1 cellular context compared by ENCODE assay signal in genomic region chr7:156402255-156402654, GRCh38.
TF ChIP-seq lines count a peak whose summit lies in the region.

No MANE protein-coding gene starts in this region.

TF ChIP-seq in K562, 482 proteins besides CTCF, POLR2A, EP300 and RAD21 (continued from another document and continues in another):
- TF ChIP-seq, protein P1, sequence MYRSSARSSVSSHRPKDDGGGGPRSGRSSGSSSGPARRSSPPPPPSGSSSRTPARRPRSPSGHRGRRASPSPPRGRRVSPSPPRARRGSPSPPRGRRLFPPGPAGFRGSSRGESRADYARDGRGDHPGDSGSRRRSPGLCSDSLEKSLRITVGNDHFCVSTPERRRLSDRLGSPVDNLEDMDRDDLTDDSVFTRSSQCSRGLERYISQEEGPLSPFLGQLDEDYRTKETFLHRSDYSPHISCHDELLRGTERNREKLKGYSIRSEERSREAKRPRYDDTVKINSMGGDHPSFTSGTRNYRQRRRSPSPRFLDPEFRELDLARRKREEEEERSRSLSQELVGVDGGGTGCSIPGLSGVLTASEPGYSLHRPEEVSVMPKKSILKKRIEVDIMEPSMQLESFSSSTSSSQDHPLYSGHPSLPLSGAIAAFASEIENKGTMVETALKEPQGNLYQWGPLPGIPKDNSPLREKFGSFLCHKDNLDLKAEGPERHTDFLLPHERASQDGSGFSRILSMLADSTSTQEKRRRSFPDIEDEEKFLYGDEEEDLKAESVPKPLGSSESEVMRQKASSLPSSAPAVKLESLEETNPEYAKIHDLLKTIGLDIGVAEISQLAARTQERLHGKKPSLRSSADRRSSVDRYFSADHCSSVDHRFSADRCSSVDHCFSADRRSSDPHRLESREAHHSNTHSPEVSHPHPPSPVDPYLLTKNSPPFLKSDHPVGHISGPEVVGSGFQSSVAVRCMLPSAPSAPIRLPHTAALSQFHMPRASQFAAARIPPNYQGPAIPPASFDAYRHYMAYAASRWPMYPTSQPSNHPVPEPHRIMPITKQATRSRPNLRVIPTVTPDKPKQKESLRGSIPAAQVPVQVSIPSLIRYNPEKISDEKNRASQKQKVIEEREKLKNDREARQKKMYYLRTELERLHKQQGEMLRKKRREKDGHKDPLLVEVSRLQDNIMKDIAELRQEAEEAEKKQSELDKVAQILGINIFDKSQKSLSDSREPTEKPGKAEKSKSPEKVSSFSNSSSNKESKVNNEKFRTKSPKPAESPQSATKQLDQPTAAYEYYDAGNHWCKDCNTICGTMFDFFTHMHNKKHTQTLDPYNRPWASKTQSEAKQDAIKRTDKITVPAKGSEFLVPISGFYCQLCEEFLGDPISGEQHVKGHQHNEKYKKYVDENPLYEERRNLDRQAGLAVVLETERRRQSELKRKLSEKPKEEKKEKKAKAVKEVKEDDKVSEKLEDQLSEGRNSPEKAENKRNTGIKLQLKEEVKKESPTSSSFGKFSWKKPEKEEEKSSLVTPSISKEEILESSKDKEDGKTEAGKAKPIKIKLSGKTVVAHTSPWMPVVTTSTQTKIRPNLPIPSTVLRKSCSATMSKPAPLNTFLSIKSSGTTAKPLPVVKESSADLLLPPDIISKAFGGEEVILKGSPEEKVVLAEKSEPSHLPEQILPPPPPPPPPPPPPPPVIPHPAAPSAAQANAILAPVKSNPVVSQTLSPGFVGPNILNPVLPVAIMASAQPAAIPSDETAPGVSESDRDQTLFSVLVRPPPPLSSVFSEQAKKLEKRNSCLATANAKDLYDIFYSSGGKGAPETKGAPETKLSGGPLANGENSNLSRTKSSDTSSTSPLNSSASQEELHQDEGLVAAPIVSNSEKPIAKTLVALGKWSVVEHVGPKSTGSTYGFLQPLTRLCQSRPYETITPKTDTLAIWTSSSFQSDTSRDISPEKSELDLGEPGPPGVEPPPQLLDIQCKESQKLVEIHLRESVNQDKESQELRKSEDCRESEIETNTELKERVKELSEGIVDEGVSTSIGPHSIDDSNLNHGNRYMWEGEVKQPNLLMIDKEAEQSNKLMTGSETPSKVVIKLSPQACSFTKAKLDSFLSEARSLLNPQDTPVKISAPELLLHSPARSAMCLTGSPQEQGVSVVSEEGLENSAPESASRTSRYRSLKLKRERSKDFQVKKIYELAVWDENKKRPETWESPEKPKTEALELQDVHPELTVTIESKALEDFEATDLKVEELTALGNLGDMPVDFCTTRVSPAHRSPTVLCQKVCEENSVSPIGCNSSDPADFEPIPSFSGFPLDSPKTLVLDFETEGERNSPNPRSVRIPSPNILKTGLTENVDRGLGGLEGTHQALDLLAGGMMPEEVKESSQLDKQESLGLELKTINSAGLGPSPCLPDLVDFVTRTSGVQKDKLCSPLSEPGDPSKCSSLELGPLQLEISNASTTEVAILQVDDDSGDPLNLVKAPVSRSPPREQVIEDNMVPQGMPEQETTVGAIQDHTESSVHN (IDR thresholded peaks at IDR 0.05; ENCODE audit: borderline replicate concordance in 1 of 2, low read depth in 1 of 2) = no peak
- TF ChIP-seq POLR3A (IDR thresholded peaks at IDR 0.05; ENCODE audit: borderline replicate concordance, extremely low read depth, insufficient read depth, insufficient read length) (no peak), SP2 (IDR thresholded peaks at IDR 0.05; ENCODE audit: extremely low read depth, low read depth, low read length, poor library complexity, severe bottlenecking) (no peak), ZNF311 (CRISPR knock-in tag; IDR thresholded peaks at IDR 0.05) (no peak), ZNF589 (CRISPR knock-in tag; IDR thresholded peaks at IDR 0.05; ENCODE audit: low read depth) (0 out of 2 replicates have a peak, but pooled peaks have one; percentile 56), MEF2D (tag; conservative IDR thresholded peaks at IDR 0.05; ENCODE audit: low read depth) (no peak; the same call in 1 of the 2 replicates), HCFC1 (IDR thresholded peaks at IDR 0.05; ENCODE audit: low read depth, low read length) (peak; percentile 81), NUFIP1 (IDR thresholded peaks at IDR 0.05; ENCODE audit: partially characterized antibody) (no peak), CC2D1A (IDR thresholded peaks at IDR 0.05) (no peak), ZFP91 (CRISPR knock-in tag; IDR thresholded peaks at IDR 0.05) (no peak), BRCA1 (IDR thresholded peaks at IDR 0.05) (no peak), BRCA1 (CRISPR knock-in tag; IDR thresholded peaks at IDR 0.05) (no peak), RBM14 (IDR thresholded peaks at IDR 0.05; ENCODE audit: borderline replicate concordance, insufficient read depth, low read depth, low read length) (no peak), ZNF766 (CRISPR knock-in tag; conservative IDR thresholded peaks at IDR 0.05) (peak; percentile 82; the same call in 1 of the 2 replicates), CBFA2T2 (conservative IDR thresholded peaks at IDR 0.05) (no peak), SNRNP70 (optimal IDR thresholded peaks at IDR 0.05; ENCODE audit: low read depth, low read length) (no peak), NR4A1 (CRISPR knock-in tag; IDR thresholded peaks at IDR 0.05) (peak; percentile 71; the same call in 1 of the 2 replicates), NR4A1 (tag; IDR thresholded peaks at IDR 0.05) (peak; percentile 72; the same call in 1 of the 2 replicates), KLF13 (tag; IDR thresholded peaks at IDR 0.05; ENCODE audit: borderline replicate concordance, low read depth) (no peak), E2F4 (CRISPR knock-in tag; IDR thresholded peaks at IDR 0.05; ENCODE audit: low read depth) (no peak), DIDO1 (tag; IDR thresholded peaks at IDR 0.05; ENCODE audit: low read depth) (peak; percentile 77; the same call in 1 of the 2 replicates), HNRNPLL (IDR thresholded peaks at IDR 0.05; ENCODE audit: low read depth, low read length, poor library complexity, severe bottlenecking) (no peak), TBL1XR1 (IDR thresholded peaks at IDR 0.05; ENCODE audit: low read length in 2 of 2) (no peak), HDAC8 (tag; IDR thresholded peaks at IDR 0.05) (peak; percentile 85), STAT5A (IDR thresholded peaks at IDR 0.05; ENCODE audit: borderline replicate concordance, low read length) (no peak), ZNF444 (CRISPR knock-in tag; IDR thresholded peaks at IDR 0.05) (no peak), CTBP1 (IDR thresholded peaks at IDR 0.05; ENCODE audit: borderline replicate concordance) (peak; percentile 29; the same call in 1 of the 2 replicates), ZNF584 (CRISPR knock-in tag; IDR thresholded peaks at IDR 0.05; ENCODE audit: low read depth) (peak; percentile 83), EZH2 (IDR thresholded peaks at IDR 0.05; ENCODE audit: borderline replicate concordance, low read depth, low read length) (no peak), NFXL1 (CRISPR knock-in tag; IDR thresholded peaks at IDR 0.05) (no peak), ZBTB17 (CRISPR knock-in tag; IDR thresholded peaks at IDR 0.05) (peak; percentile 92), BRD4 (IDR thresholded peaks at IDR 0.05) (no peak), NFIC (IDR thresholded peaks at IDR 0.05) (no peak), MCM2 (IDR thresholded peaks at IDR 0.05; ENCODE audit: low read depth) (no peak), JUND (IDR thresholded peaks at IDR 0.05; ENCODE audit: borderline replicate concordance, low read depth, low read length) (peak; percentile 42; the same call in 1 of the 2 replicates), JUND (tag; IDR thresholded peaks at IDR 0.05; ENCODE audit: borderline replicate concordance, low read depth, low read length) (peak; percentile 27; the same call in 2 of the 3 replicates), SMARCC2 (IDR thresholded peaks at IDR 0.05; ENCODE audit: low read depth) (no peak), MEIS2 (IDR thresholded peaks at IDR 0.05; ENCODE audit: partially characterized antibody) (no peak), SFPQ (IDR thresholded peaks at IDR 0.05; ENCODE audit: low read depth, low read length) (no peak), ARID3B (CRISPR knock-in tag; IDR thresholded peaks at IDR 0.05; ENCODE audit: borderline replicate concordance) (no peak), ERF (CRISPR knock-in tag; IDR thresholded peaks at IDR 0.05) (no peak), CSDE1 (IDR thresholded peaks at IDR 0.05) (no peak), TGIF2 (CRISPR knock-in tag; IDR thresholded peaks at IDR 0.05) (no peak)
- TF ChIP-seq, protein P2, sequence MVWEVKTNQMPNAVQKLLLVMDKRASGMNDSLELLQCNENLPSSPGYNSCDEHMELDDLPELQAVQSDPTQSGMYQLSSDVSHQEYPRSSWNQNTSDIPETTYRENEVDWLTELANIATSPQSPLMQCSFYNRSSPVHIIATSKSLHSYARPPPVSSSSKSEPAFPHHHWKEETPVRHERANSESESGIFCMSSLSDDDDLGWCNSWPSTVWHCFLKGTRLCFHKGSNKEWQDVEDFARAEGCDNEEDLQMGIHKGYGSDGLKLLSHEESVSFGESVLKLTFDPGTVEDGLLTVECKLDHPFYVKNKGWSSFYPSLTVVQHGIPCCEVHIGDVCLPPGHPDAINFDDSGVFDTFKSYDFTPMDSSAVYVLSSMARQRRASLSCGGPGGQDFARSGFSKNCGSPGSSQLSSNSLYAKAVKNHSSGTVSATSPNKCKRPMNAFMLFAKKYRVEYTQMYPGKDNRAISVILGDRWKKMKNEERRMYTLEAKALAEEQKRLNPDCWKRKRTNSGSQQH (CRISPR knock-in tag; IDR thresholded peaks at IDR 0.05) = no peak
- TF ChIP-seq, protein P3, sequence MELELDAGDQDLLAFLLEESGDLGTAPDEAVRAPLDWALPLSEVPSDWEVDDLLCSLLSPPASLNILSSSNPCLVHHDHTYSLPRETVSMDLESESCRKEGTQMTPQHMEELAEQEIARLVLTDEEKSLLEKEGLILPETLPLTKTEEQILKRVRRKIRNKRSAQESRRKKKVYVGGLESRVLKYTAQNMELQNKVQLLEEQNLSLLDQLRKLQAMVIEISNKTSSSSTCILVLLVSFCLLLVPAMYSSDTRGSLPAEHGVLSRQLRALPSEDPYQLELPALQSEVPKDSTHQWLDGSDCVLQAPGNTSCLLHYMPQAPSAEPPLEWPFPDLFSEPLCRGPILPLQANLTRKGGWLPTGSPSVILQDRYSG (tag; conservative IDR thresholded peaks at IDR 0.05; ENCODE audit: low read depth) = peak; percentile 85; the same call in 1 of the 2 replicates
- TF ChIP-seq, protein P4, sequence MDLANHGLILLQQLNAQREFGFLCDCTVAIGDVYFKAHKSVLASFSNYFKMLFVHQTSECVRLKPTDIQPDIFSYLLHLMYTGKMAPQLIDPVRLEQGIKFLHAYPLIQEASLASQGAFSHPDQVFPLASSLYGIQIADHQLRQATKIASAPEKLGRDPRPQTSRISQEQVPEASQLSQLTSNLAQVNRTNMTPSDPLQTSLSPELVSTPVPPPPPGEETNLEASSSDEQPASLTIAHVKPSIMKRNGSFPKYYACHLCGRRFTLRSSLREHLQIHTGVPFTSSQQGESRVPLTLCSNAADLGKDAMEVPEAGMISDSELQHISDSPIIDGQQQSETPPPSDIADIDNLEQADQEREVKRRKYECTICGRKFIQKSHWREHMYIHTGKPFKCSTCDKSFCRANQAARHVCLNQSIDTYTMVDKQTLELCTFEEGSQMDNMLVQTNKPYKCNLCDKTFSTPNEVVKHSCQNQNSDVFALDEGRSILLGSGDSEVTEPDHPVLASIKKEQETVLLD (IDR thresholded peaks at IDR 0.05) = no peak
